ENCODE assay signal across 10 cellular contexts in genomic region chr6:26366504-26366903, GRCh38. TPM values are rescaled to one million over a fixed set of nuclear protein-coding genes. Genes with fewer than 3 reads are reported as not detected.
DNase-seq lines count a peak whose midpoint lies in the region; ATAC-seq and TF ChIP-seq lines count a peak whose summit lies in the region.
"Had no signal": no experiment of that assay in that cellular context is flagged by ENCODE, and none has a peak within 500 bp of the region (broad histone marks: within the 10 kb centered on the region; RNA-seq: fewer than 3 reads in every experiment).

No MANE protein-coding gene starts in this region.

- CTCF ChIA-PET in IMR-90 (lab: Yijun Ruan, JAX): interaction anchor here (1.5 kb wide), 1 partner anchor 25 kb away, joined by 4 read pairs; no protein-coding TSS in a partner anchor
- CTCF ChIA-PET in activated CD8-positive, alpha-beta T cell treated with anti-CD3 and anti-CD28 coated beads, Interleukin-2, amount 10 ng/mL, durations not matched to agents 7 days and 5 days (lab: Charles Lee): interaction anchor here (1.1 to 1.7 kb wide), 3 partner anchors 9 to 27 kb away, joined by 3 to 7 read pairs (median 4); no protein-coding TSS in a partner anchor

- no CpG with 5 or more reads among the region's 1 CpG for WGBS in IMR-90 (ENCODE audit: extremely low coverage in 2 of 2, insufficient read length in 1 of 2), 2 experiments

- H3K4me3 ChIP-seq in IMR-90 (ENCODE audit: insufficient read depth, low read depth, low read length): no peak overlapping the region

- H3K4me1 ChIP-seq in IMR-90 (ENCODE audit: control insufficient read depth, insufficient read depth, low read length): peaks cover 9% of the 10 kb centered on the region

- no peak overlapping the region for H2BK15ac ChIP-seq in IMR-90 (ENCODE audit: low read depth, low read length)

- H3K14ac ChIP-seq in IMR-90 (replicated peaks; ENCODE audit: low read depth, low read length): peak overlapping the region; percentile 69; the same call in 1 of the 2 replicates

- no peaks in the 10 kb centered on the region for H3K27me3 ChIP-seq in IMR-90 (ENCODE audit: control insufficient read depth, insufficient read depth, low read length)
- H3K27me3 ChIP-seq: dorsolateral prefrontal cortex had no signal

- no peak overlapping the region for H3K27ac ChIP-seq in IMR-90 (ENCODE audit: insufficient read depth, low read length)

- peak; percentile 10 for DNase-seq in NK-92 treated with Interleukin-12 subunit alpha and Interleukin-12 subunit beta, amount 100 ng/mL, for 24 hours (lab: John Stamatoyannopoulos, UW)
- no peak for DNase-seq in NK-92 (lab: John Stamatoyannopoulos, UW; ENCODE audit: unreplicated experiment)
- no peak for DNase-seq in IMR-90
- no peak for DNase-seq in activated CD8-positive, alpha-beta T cell treated with anti-CD3 and anti-CD28 coated beads, Interleukin-2, amount 10 ng/mL, durations not matched to agents 7 days and 5 days
- DNase-seq in osteocyte (ENCODE audit: extremely low spot score, unreplicated experiment): no peak
- no peak for DNase-seq in GM13977 (ENCODE audit: low spot score)
- DNase-seq in NCI-H1436 treated with DMSO at 0.1 percent for 48 hours (lab: John Stamatoyannopoulos, UW): no peak
- DNase-seq: dorsolateral prefrontal cortex, kidney had no signal

- H3K27ac Mint-ChIP-seq in activated CD8-positive, alpha-beta T cell treated with anti-CD3 and anti-CD28 coated beads, Interleukin-2, amount 10 ng/mL, durations not matched to agents 7 days and 5 days: peak overlapping the region; percentile 61
- H3K27ac Mint-ChIP-seq in osteocyte (ENCODE audit: unreplicated experiment): no peak overlapping the region

- no peaks in the 10 kb centered on the region for H3K9me3 Mint-ChIP-seq in activated CD8-positive, alpha-beta T cell treated with anti-CD3 and anti-CD28 coated beads, Interleukin-2, amount 10 ng/mL, durations not matched to agents 7 days and 5 days (ENCODE audit: insufficient read depth)
- H3K9me3 Mint-ChIP-seq in osteocyte (ENCODE audit: unreplicated experiment): no peaks in the 10 kb centered on the region

- no peak overlapping the region for H3K18ac ChIP-seq in IMR-90 (ENCODE audit: low read depth, low read length)

- TF ChIP-seq CTCF in IMR-90 (conservative IDR thresholded peaks at IDR 0.05; ENCODE audit: low read depth, low read length): no peak
- TF ChIP-seq CTCF in osteocyte (IDR thresholded peaks at IDR 0.05): no peak
- TF ChIP-seq CTCF in GM13977 (IDR thresholded peaks at IDR 0.05; ENCODE audit: extremely low read depth, insufficient read depth, missing control alignments): no peak

- H2BK20ac ChIP-seq in IMR-90 (ENCODE audit: low read depth, low read length): no peak overlapping the region

- peaks cover 43% of the 10 kb centered on the region for H3K36me3 Mint-ChIP-seq in activated CD8-positive, alpha-beta T cell treated with anti-CD3 and anti-CD28 coated beads, Interleukin-2, amount 10 ng/mL, durations not matched to agents 7 days and 5 days (ENCODE audit: low read depth)
- peaks cover 11% of the 10 kb centered on the region for H3K36me3 Mint-ChIP-seq in osteocyte (ENCODE audit: unreplicated experiment)

- H2BK120ac ChIP-seq in IMR-90 (ENCODE audit: low read depth, low read length): no peak overlapping the region

- no peak overlapping the region for H3K9ac ChIP-seq in IMR-90 (ENCODE audit: low read depth, low read length)

- no peak overlapping the region for H2AFZ ChIP-seq in IMR-90 (replicated peaks; ENCODE audit: low read length, poor library complexity)

- POLR2A ChIA-PET in IMR-90 (lab: Charles Lee; ENCODE audit: unreplicated experiment): no interaction called here
- POLR2A ChIA-PET in activated CD8-positive, alpha-beta T cell treated with anti-CD3 and anti-CD28 coated beads, Interleukin-2, amount 10 ng/mL, durations not matched to agents 7 days and 5 days (lab: Charles Lee): interaction anchor here (0.6 to 0.7 kb wide), 2 partner anchors 20 to 97 kb away, joined by 3 read pairs; no protein-coding TSS in a partner anchor

- H3K36me3 ChIP-seq in IMR-90 (ENCODE audit: control insufficient read depth, insufficient read depth, low read length): no peaks in the 10 kb centered on the region

- H3K79me1 ChIP-seq in IMR-90 (ENCODE audit: low read depth in 1 of 2, low read length in 2 of 2): peaks cover 0 to 8% of the 10 kb centered on the region in 2 experiments; a peak in 2 of 4 replicates

- no TSS peak for BruUV-seq in IMR-90 (replicated peaks; lab: Mats Ljungman, UMichigan)

- H2AK5ac ChIP-seq in IMR-90 (ENCODE audit: low read depth, low read length): no peak overlapping the region

- H2BK5ac ChIP-seq in IMR-90 (ENCODE audit: low read depth, low read length, poor library complexity, severe bottlenecking): no peak overlapping the region

- intact Hi-C loops in IMR-90 (cut with micrococcal nuclease): no loop called here

- peak overlapping the region; percentile 10; the same call in 1 of the 2 replicates for H3K23ac ChIP-seq in IMR-90 (ENCODE audit: low read depth, low read length)

- H3K27me3 Mint-ChIP-seq in activated CD8-positive, alpha-beta T cell treated with anti-CD3 and anti-CD28 coated beads, Interleukin-2, amount 10 ng/mL, durations not matched to agents 7 days and 5 days (ENCODE audit: low read depth): no peaks in the 10 kb centered on the region
- H3K27me3 Mint-ChIP-seq in osteocyte (ENCODE audit: unreplicated experiment): no peaks in the 10 kb centered on the region

- no peaks in the 10 kb centered on the region for H4K20me1 ChIP-seq in IMR-90 (ENCODE audit: insufficient read depth, low read length)

- H3K9me1 ChIP-seq in IMR-90 (ENCODE audit: insufficient read depth, low read length): peaks cover 4% of the 10 kb centered on the region; the same call in 1 of the 2 replicates

- H3K4me2 ChIP-seq in IMR-90 (ENCODE audit: low read depth, low read length): peak overlapping the region; percentile 88

- no peak overlapping the region for H4K8ac ChIP-seq in IMR-90 (ENCODE audit: low read depth in 2 of 2, low read length in 2 of 2)

- in situ Hi-C loops in IMR-90 (cut with MboI; ENCODE audit: low sequenced_read_pairs) (no loop called here), GM13977 (cut with MboI; ENCODE audit: low pct_unique_long_range_greater_than_20kb, low sequenced_read_pairs, unreplicated experiment) (no loop called here)

- TF ChIP-seq RAD21 in IMR-90 (IDR thresholded peaks at IDR 0.05; ENCODE audit: low read length): no peak

- no peak overlapping the region for H2AK9ac ChIP-seq in IMR-90 (replicated peaks; ENCODE audit: low read depth, low read length, poor library complexity)

- ATAC-seq in IMR-90 (ENCODE audit: low read depth) (no peak), HG03039 (IDR thresholded peaks at IDR 0.05; ENCODE audit: unreplicated experiment) (no peak)
- ATAC-seq in activated CD8-positive, alpha-beta T cell treated with anti-CD3 and anti-CD28 coated beads, Interleukin-2, amount 10 ng/mL, durations not matched to agents 7 days and 5 days: no peak

- no peak overlapping the region for H3K56ac ChIP-seq in IMR-90 (ENCODE audit: extremely low read depth, insufficient read depth, low read length)

- no peak overlapping the region for H4K5ac ChIP-seq in IMR-90 (ENCODE audit: low read depth, low read length)

- no peaks in the 10 kb centered on the region for H3K9me3 ChIP-seq in IMR-90 (ENCODE audit: control insufficient read depth, insufficient read depth, low read length)

- H3K4me3 Mint-ChIP-seq in activated CD8-positive, alpha-beta T cell treated with anti-CD3 and anti-CD28 coated beads, Interleukin-2, amount 10 ng/mL, durations not matched to agents 7 days and 5 days: peak overlapping the region; percentile 71
- peak overlapping the region; percentile 28 for H3K4me3 Mint-ChIP-seq in osteocyte (ENCODE audit: unreplicated experiment)

- H3K4me1 Mint-ChIP-seq in activated CD8-positive, alpha-beta T cell treated with anti-CD3 and anti-CD28 coated beads, Interleukin-2, amount 10 ng/mL, durations not matched to agents 7 days and 5 days (ENCODE audit: low read depth): peaks cover 59% of the 10 kb centered on the region
- H3K4me1 Mint-ChIP-seq in osteocyte (ENCODE audit: unreplicated experiment): peaks cover 16% of the 10 kb centered on the region

- dilution Hi-C loops in IMR-90 (cut with HindIII; ENCODE audit: low sequenced_read_pairs, unreplicated experiment): no loop called here

- H4K91ac ChIP-seq in IMR-90 (ENCODE audit: insufficient read depth, low read depth, low read length): no peak overlapping the region

- TF ChIP-seq POLR2A in IMR-90 (IDR thresholded peaks at IDR 0.05; ENCODE audit: low read depth, low read length): no peak

- H3K4ac ChIP-seq in IMR-90 (ENCODE audit: low read depth, low read length): no peak overlapping the region

TF ChIP-seq in IMR-90, 13 proteins besides CTCF, POLR2A, EP300 and RAD21 (continues in another document):
- TF ChIP-seq NFE2L2 (IDR thresholded peaks at IDR 0.05; ENCODE audit: low read depth, low read length) (no peak), RCOR1 (IDR thresholded peaks at IDR 0.05; ENCODE audit: insufficient replicate concordance, low read length) (no peak), MAZ (IDR thresholded peaks at IDR 0.05; ENCODE audit: borderline replicate concordance, low read depth, low read length) (no peak), RFX5 (IDR thresholded peaks at IDR 0.05; ENCODE audit: low read depth, low read length) (no peak)

RNA-seq across cellular contexts. Expression of gene BTN3A2, which starts 1.5 kb away (rescaled TPM):
- 17.2 and 20.4 TPM in 2 replicates for total RNA-seq in IMR-90 (2012; rRNA removed)
- polyA plus RNA-seq in IMR-90 (2012; rRNA removed): 14.8 and 15.7 TPM in 2 replicates
- polyA plus RNA-seq in IMR-90 (2012; cell fraction: cytosol; rRNA removed): 7.4 and 12.2 TPM in 2 replicates
- polyA plus RNA-seq in IMR-90 (2012; cell fraction: nucleus; rRNA removed; ENCODE audit: low replicate concordance): 9.8 and 25.8 TPM in 2 replicates
- total RNA-seq in activated CD8-positive, alpha-beta T cell treated with anti-CD3 and anti-CD28 coated beads, Interleukin-2, amount 10 ng/mL, durations not matched to agents 7 days and 5 days: 10 to 100 TPM; 69.0 to 78.3 TPM
- total RNA-seq in osteocyte: 17.6 and 22.7 TPM in 2 replicates

RNA-seq across cellular contexts. Expression of gene BTN2A2, which starts 16.4 kb away (rescaled TPM):
- total RNA-seq in IMR-90 (2012; rRNA removed) (10.6 and 12.5 TPM in 2 replicates), osteocyte (27.8 and 32.0 TPM in 2 replicates)
- polyA plus RNA-seq in IMR-90 (2012; rRNA removed): 9.8 and 15.2 TPM in 2 replicates
- 4.9 and 6.3 TPM in 2 replicates for polyA plus RNA-seq in IMR-90 (2012; cell fraction: cytosol; rRNA removed)
- 27.6 and 53.1 TPM in 2 replicates for polyA plus RNA-seq in IMR-90 (2012; cell fraction: nucleus; rRNA removed; ENCODE audit: low replicate concordance)
- 10 to 100 TPM; 10.3 to 11.4 TPM for total RNA-seq in activated CD8-positive, alpha-beta T cell treated with anti-CD3 and anti-CD28 coated beads, Interleukin-2, amount 10 ng/mL, durations not matched to agents 7 days and 5 days

RNA-seq across cellular contexts. Expression of gene BTN3A1, which starts 35.6 kb away (rescaled TPM):
- 15.3 and 16.5 TPM in 2 replicates for total RNA-seq in IMR-90 (2012; rRNA removed)
- 9.8 and 14.4 TPM in 2 replicates for polyA plus RNA-seq in IMR-90 (2012; rRNA removed)
- polyA plus RNA-seq in IMR-90 (2012; cell fraction: cytosol; rRNA removed): 5.7 and 11.5 TPM in 2 replicates
- polyA plus RNA-seq in IMR-90 (2012; cell fraction: nucleus; rRNA removed; ENCODE audit: low replicate concordance): 23.3 and 47.1 TPM in 2 replicates
- total RNA-seq in activated CD8-positive, alpha-beta T cell treated with anti-CD3 and anti-CD28 coated beads, Interleukin-2, amount 10 ng/mL, durations not matched to agents 7 days and 5 days: 10 to 100 TPM; 45.6 to 47.9 TPM
- 17.1 and 21.1 TPM in 2 replicates for total RNA-seq in osteocyte
